In the genomic region with DNA sequence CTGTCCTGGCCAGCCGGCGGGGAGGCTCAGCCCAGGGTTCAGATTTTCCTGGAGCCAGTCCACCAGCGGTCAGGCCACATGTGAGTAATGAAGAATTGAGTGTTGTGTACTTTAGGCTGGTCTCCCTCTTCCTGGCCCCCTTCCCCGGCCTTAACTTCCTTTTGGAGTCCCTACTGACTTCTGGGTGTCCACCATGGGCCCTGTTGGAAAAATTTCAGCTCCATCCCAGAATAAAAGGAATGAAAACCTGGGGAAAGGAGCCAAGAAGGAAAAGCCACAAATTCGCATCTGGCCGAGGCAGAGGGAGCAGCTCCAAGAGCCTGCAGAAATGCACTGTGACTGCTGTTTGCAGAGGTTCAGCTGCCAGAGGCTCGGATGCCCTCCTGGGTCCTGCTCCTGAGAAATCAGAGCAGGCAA, we compare ENCODE assay signal across 10 cellular contexts. TPM values are rescaled to one million over a fixed set of nuclear protein-coding genes. Genes with fewer than 3 reads are reported as not detected.
A peak's percentile ranks its signal among the peaks of the same experiment; 100 is the strongest.
DNase-seq lines count a peak whose midpoint lies in the region; ATAC-seq and TF ChIP-seq lines count a peak whose summit lies in the region.
"Had no signal": no experiment of that assay in that cellular context is flagged by ENCODE, and none has a peak within 500 bp of the region (broad histone marks: within the 10 kb centered on the region; RNA-seq: fewer than 3 reads in every experiment).

No MANE protein-coding gene starts in this region.

- H3K14ac ChIP-seq in mesenchymal stem cell (ENCODE audit: low read length in 2 of 2): no peak overlapping the region

- peaks cover 43% of the 10 kb centered on the region for H3K4me1 Mint-ChIP-seq in type B pancreatic cell (ENCODE audit: unreplicated experiment)
- H3K4me1 Mint-ChIP-seq in CD4-positive, alpha-beta T cell (ENCODE audit: low read depth): no peaks in the 10 kb centered on the region

- H3K27ac ChIP-seq in mesenchymal stem cell (ENCODE audit: low read length, poor library complexity, severe bottlenecking): peak overlapping the region; percentile 92
- no peak overlapping the region for H3K27ac ChIP-seq in CD4-positive, alpha-beta T cell (ENCODE audit: low read depth, low read length)
- H3K27ac ChIP-seq: HL-60 had no signal

- intact Hi-C loops in CD4-positive, alpha-beta T cell (cut with DNase I, micrococcal nuclease): no loop called here

- no peak overlapping the region for H2BK5ac ChIP-seq in mesenchymal stem cell (ENCODE audit: low read depth, low read length, poor library complexity, severe bottlenecking)

- peak overlapping the region; percentile 64 for H2AK5ac ChIP-seq in mesenchymal stem cell (ENCODE audit: low read length, severe bottlenecking)

- 81% methylated on average over 6 of the region's 7 CpGs for WGBS in mesenchymal stem cell

- H4K8ac ChIP-seq in mesenchymal stem cell (ENCODE audit: low read length): peak overlapping the region; percentile 51

- H3K9ac ChIP-seq in mesenchymal stem cell (ENCODE audit: low read length): peak overlapping the region; percentile 71

- peak overlapping the region; percentile 83 for H3K4me3 Mint-ChIP-seq in type B pancreatic cell
- H3K4me3 Mint-ChIP-seq in CD4-positive, alpha-beta T cell: no peak overlapping the region

- no peaks in the 10 kb centered on the region for H3K9me3 ChIP-seq in mesenchymal stem cell (ENCODE audit: control insufficient read depth, low read length)
- H3K9me3 ChIP-seq in CD4-positive, alpha-beta T cell (ENCODE audit: control insufficient read depth, low read length): no peaks in the 10 kb centered on the region

- H2BK120ac ChIP-seq in mesenchymal stem cell (ENCODE audit: low read depth, low read length): no peak overlapping the region

- H3K27ac Mint-ChIP-seq in type B pancreatic cell: peak overlapping the region; percentile 69
- H3K27ac Mint-ChIP-seq in CD4-positive, alpha-beta T cell: no peak overlapping the region

- CTCF ChIA-PET in CD4-positive, alpha-beta T cell (lab: Charles Lee): no interaction called here

- H3K4me2 ChIP-seq in mesenchymal stem cell (ENCODE audit: low read length, poor library complexity, severe bottlenecking): peak overlapping the region; percentile 44

- no peaks in the 10 kb centered on the region for H3K79me1 ChIP-seq in mesenchymal stem cell (replicated peaks; ENCODE audit: low read length, poor library complexity, severe bottlenecking)

- H3K4ac ChIP-seq in mesenchymal stem cell (ENCODE audit: low read depth in 1 of 2, low read length in 2 of 2): peak overlapping the region; percentile 9 to 17

- H2AFZ ChIP-seq in mesenchymal stem cell (ENCODE audit: low read depth, low read length): no peak overlapping the region

- DNase-seq in HT1080 (ENCODE audit: low read depth) (peak; percentile 61), dedifferentiated amniotic fluid mesenchymal stem cell (ENCODE audit: extremely low spot score) (peak; percentile 88), mesenchymal stem cell (peak; percentile 38), type B pancreatic cell (ENCODE audit: extremely low spot score, unreplicated experiment) (no peak), inferior parietal cortex (ENCODE audit: extremely low spot score) (no peak), NCI-H748 (lab: John Stamatoyannopoulos, UW; ENCODE audit: unreplicated experiment) (no peak)
- no peak for DNase-seq in CD4-positive, alpha-beta T cell
- DNase-seq: kidney glomerular epithelial cell had no signal

- H3K4me1 ChIP-seq in mesenchymal stem cell (ENCODE audit: control insufficient read depth, insufficient read depth, low read depth, low read length): peaks cover 20% of the 10 kb centered on the region

- H2BK12ac ChIP-seq in mesenchymal stem cell (ENCODE audit: low read length in 2 of 2): peak overlapping the region; percentile 37 to 41

- H2BK15ac ChIP-seq in mesenchymal stem cell (ENCODE audit: low read depth, poor library complexity, severe bottlenecking): no peak overlapping the region

- no peak overlapping the region for H3K18ac ChIP-seq in mesenchymal stem cell (ENCODE audit: low read depth in 1 of 2, low read length in 2 of 2)

- H3K36me3 Mint-ChIP-seq in type B pancreatic cell: no peaks in the 10 kb centered on the region
- no peaks in the 10 kb centered on the region for H3K36me3 Mint-ChIP-seq in CD4-positive, alpha-beta T cell (ENCODE audit: low read depth)

- no peaks in the 10 kb centered on the region for H3K36me3 ChIP-seq in mesenchymal stem cell (ENCODE audit: control insufficient read depth in 1 of 2, insufficient read depth in 2 of 2, low read depth in 1 of 2, low read length in 2 of 2)

- no peaks in the 10 kb centered on the region for H3K9me3 Mint-ChIP-seq in type B pancreatic cell
- H3K9me3 Mint-ChIP-seq in CD4-positive, alpha-beta T cell: no peaks in the 10 kb centered on the region

- peak overlapping the region in 1 of 2 experiments; percentile 77 for H3K4me3 ChIP-seq in mesenchymal stem cell (ENCODE audit: insufficient read depth in 1 of 2, low read depth in 1 of 2, low read length in 2 of 2)

- no peak overlapping the region for H4K91ac ChIP-seq in mesenchymal stem cell (ENCODE audit: low read length)

- POLR2A ChIA-PET in CD4-positive, alpha-beta T cell (lab: Charles Lee): no interaction called here

- H3K27me3 ChIP-seq in mesenchymal stem cell (ENCODE audit: control insufficient read depth in 1 of 2, insufficient read depth in 1 of 2, low read length in 2 of 2): peaks cover 0 to 30% of the 10 kb centered on the region in 2 experiments
- H3K27me3 ChIP-seq in CD4-positive, alpha-beta T cell (ENCODE audit: control insufficient read depth, insufficient read depth, low read length): peaks cover 48% of the 10 kb centered on the region

- TF ChIP-seq CTCF in type B pancreatic cell (conservative IDR thresholded peaks at IDR 0.05): no peak
- no peak for TF ChIP-seq CTCF in CD4-positive, alpha-beta T cell (IDR thresholded peaks at IDR 0.05)

- peaks cover 19% of the 10 kb centered on the region for H3K27me3 Mint-ChIP-seq in type B pancreatic cell
- peaks cover 84% of the 10 kb centered on the region for H3K27me3 Mint-ChIP-seq in CD4-positive, alpha-beta T cell

- ATAC-seq in CD4-positive, alpha-beta T cell (ENCODE audit: poor library complexity): no peak
- no peak for ATAC-seq in GM18511 (IDR thresholded peaks at IDR 0.05; ENCODE audit: unreplicated experiment)

- H3K23ac ChIP-seq in mesenchymal stem cell (ENCODE audit: low read length in 2 of 2): no peak overlapping the region

RNA-seq across cellular contexts. Expression of a gene that starts 35.5 kb away (rescaled TPM):
- total RNA-seq in HT1080 (2014; rRNA removed; shearing (Covaris generic)): 6.2 and 8.1 TPM in 2 replicates
- 6.2 and 6.9 TPM in 2 replicates for polyA plus RNA-seq in HT1080 (2015; cell fraction: cytosol; rRNA removed)
- polyA plus RNA-seq in HT1080 (2015; cell fraction: nucleus; rRNA removed): 4.3 and 6.1 TPM in 2 replicates
- polyA plus RNA-seq in mesenchymal stem cell (2013, experiment 1 of 2): 3.1 TPM
- polyA plus RNA-seq in mesenchymal stem cell (2013, experiment 2 of 2): 3.1 TPM
- 7.5 and 9.0 TPM in 2 replicates for total RNA-seq in type B pancreatic cell (ENCODE audit: low replicate concordance)
- 1 to 10 TPM; 3.1 to 3.3 TPM for total RNA-seq in CD4-positive, alpha-beta T cell

Comparison
In these comparisons a context has a peak if more than half of its experiments do, and no peak if none do; other contexts are left out.
1. DNase-seq: peak in HT1080 (single experiment), dedifferentiated amniotic fluid mesenchymal stem cell (single experiment) and mesenchymal stem cell (single experiment); none in type B pancreatic cell (single experiment), CD4-positive, alpha-beta T cell (0 of 10), inferior parietal cortex (single experiment) and NCI-H748 (single experiment).